ENCODE assay signal across 8 cellular contexts in the genomic region with DNA sequence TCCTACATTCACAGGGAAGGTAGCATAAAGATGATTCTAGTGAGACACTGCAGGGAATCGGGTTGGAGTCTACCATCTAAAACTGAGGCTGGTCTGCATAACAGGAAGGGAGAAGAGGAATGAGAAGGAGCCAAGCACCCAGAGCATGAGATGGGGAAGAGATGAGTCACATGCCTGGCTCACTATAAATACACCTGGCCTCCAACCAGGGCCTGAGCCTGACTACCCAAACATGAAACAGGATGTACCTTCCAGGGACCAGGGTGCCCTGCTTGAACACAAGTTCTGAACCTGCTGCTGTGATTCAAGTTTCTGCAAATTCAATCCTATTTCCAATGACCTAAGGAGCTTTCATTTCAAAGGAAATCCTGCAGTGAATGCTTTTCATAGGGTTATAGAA. TPM values are rescaled to one million over a fixed set of nuclear protein-coding genes. Genes with fewer than 3 reads are reported as not detected.
A peak's percentile ranks its signal among the peaks of the same experiment; 100 is the strongest.
DNase-seq lines count a peak whose midpoint lies in the region; ATAC-seq and TF ChIP-seq lines count a peak whose summit lies in the region.

No MANE protein-coding gene starts in this region.

- DNase-seq in Calu3 = peak; percentile 5
- DNase-seq in IMR-90 = peak; percentile 44
- peak; percentile 38 for DNase-seq in fibroblast of mammary gland (ENCODE audit: low read depth)
- DNase-seq in NCI-H1105 treated with DMSO at 0.1 percent for 48 hours (lab: John Stamatoyannopoulos, UW) = no peak
- no peak for DNase-seq in NCI-H2227 treated with DMSO at 0.1 percent for 48 hours (lab: John Stamatoyannopoulos, UW)
- no peak for DNase-seq in stimulated activated CD4-positive, alpha-beta T cell treated with anti-CD3 and anti-CD28 coated beads, Interleukin-1b, Interleukin-23, amount 100 ng/mL, for 48 hours
- no peak for DNase-seq in stimulated activated CD4-positive, alpha-beta T cell treated with anti-CD3 and anti-CD28 coated beads, Interleukin-12 subunit alpha, Interleukin-12 subunit beta, amount 100 ng/mL, for 4 hours

- peaks cover 4% of the 10 kb centered on the region in 2 experiments; a peak in 2 of 4 replicates for H3K79me1 ChIP-seq in IMR-90 (ENCODE audit: low read depth in 1 of 2, low read length in 2 of 2)

- no peak overlapping the region for H3K4ac ChIP-seq in IMR-90 (ENCODE audit: low read depth, low read length)

- no peak overlapping the region for H3K4me3 Mint-ChIP-seq in Calu3 (ENCODE audit: low read depth, unreplicated experiment)

- H3K36me3 Mint-ChIP-seq in Calu3 (ENCODE audit: insufficient read depth, unreplicated experiment) = no peaks in the 10 kb centered on the region

- H3K14ac ChIP-seq in IMR-90 (replicated peaks; ENCODE audit: low read depth, low read length) = no peak overlapping the region

- H3K9me3 ChIP-seq in IMR-90 (ENCODE audit: control insufficient read depth, insufficient read depth, low read length) = no peaks in the 10 kb centered on the region

- H3K36me3 ChIP-seq in IMR-90 (ENCODE audit: control insufficient read depth, insufficient read depth, low read length) = no peaks in the 10 kb centered on the region

- BruUV-seq in Calu3 (replicated peaks; lab: Mats Ljungman, UMichigan) = no TSS peak
- BruUV-seq in IMR-90 (replicated peaks; lab: Mats Ljungman, UMichigan) = no TSS peak

- no peak overlapping the region for H4K91ac ChIP-seq in IMR-90 (ENCODE audit: insufficient read depth, low read depth, low read length)

- TF ChIP-seq RAD21 in IMR-90 (IDR thresholded peaks at IDR 0.05; ENCODE audit: low read length) = no peak

- H2AK9ac ChIP-seq in IMR-90 (replicated peaks; ENCODE audit: low read depth, low read length, poor library complexity) = no peak overlapping the region

- no CpG with 5 or more reads among the region's 1 CpG for WGBS in IMR-90 (ENCODE audit: extremely low coverage in 2 of 2, insufficient read length in 1 of 2), 2 experiments

- TF ChIP-seq CTCF in Calu3 (IDR thresholded peaks at IDR 0.05; ENCODE audit: unreplicated experiment) = no peak
- TF ChIP-seq CTCF in IMR-90 (conservative IDR thresholded peaks at IDR 0.05; ENCODE audit: low read depth, low read length) = no peak
- no peak for TF ChIP-seq CTCF in fibroblast of mammary gland (conservative IDR thresholded peaks at IDR 0.05; ENCODE audit: control insufficient read depth, insufficient read depth, low read depth, low read length)

- ATAC-seq in GM21381 (IDR thresholded peaks at IDR 0.05; ENCODE audit: unreplicated experiment) (peak; percentile 69), IMR-90 (ENCODE audit: low read depth) (no peak)

- CTCF ChIA-PET in Calu3 (lab: Charles Lee) (no interaction called here), IMR-90 (lab: Yijun Ruan, JAX) (no interaction called here)

- POLR2A ChIA-PET in IMR-90 (lab: Charles Lee; ENCODE audit: unreplicated experiment) = no interaction called here

- H3K27me3 Mint-ChIP-seq in Calu3 (ENCODE audit: unreplicated experiment) = no peaks in the 10 kb centered on the region

- intact Hi-C loops in Calu3 (cut with micrococcal nuclease; ENCODE audit: unreplicated experiment) (no loop called here), IMR-90 (cut with micrococcal nuclease) (no loop called here)

- no peaks in the 10 kb centered on the region; the same call in 1 of the 2 replicates for H3K9me1 ChIP-seq in IMR-90 (ENCODE audit: insufficient read depth, low read length)

- H3K4me3 ChIP-seq in IMR-90 (ENCODE audit: insufficient read depth, low read depth, low read length) (no peak overlapping the region), fibroblast of mammary gland (ENCODE audit: control insufficient read depth, low read depth, low read length) (no peak overlapping the region)

- no peaks in the 10 kb centered on the region for H3K9me3 Mint-ChIP-seq in Calu3 (ENCODE audit: low read depth, unreplicated experiment)

- peaks cover 20% of the 10 kb centered on the region for H3K4me1 Mint-ChIP-seq in Calu3 (ENCODE audit: low read depth, unreplicated experiment)

- H4K20me1 ChIP-seq in IMR-90 (ENCODE audit: insufficient read depth, low read length) = 0 out of 2 replicates have a peak, but pooled peaks cover 4% of the 10 kb centered on the region

- H3K27ac Mint-ChIP-seq in Calu3 (ENCODE audit: unreplicated experiment) = no peak overlapping the region

- no peak overlapping the region for H3K9ac ChIP-seq in IMR-90 (ENCODE audit: low read depth, low read length)

- peaks cover 5% of the 10 kb centered on the region; the same call in 1 of the 2 replicates for H3K4me1 ChIP-seq in IMR-90 (ENCODE audit: control insufficient read depth, insufficient read depth, low read length)

- no peaks in the 10 kb centered on the region for H3K27me3 ChIP-seq in IMR-90 (ENCODE audit: control insufficient read depth, insufficient read depth, low read length)

- no peak overlapping the region for H2BK5ac ChIP-seq in IMR-90 (ENCODE audit: low read depth, low read length, poor library complexity, severe bottlenecking)

- no peak overlapping the region for H3K56ac ChIP-seq in IMR-90 (ENCODE audit: extremely low read depth, insufficient read depth, low read length)

- H2BK20ac ChIP-seq in IMR-90 (ENCODE audit: low read depth, low read length) = no peak overlapping the region

- no peak overlapping the region for H4K5ac ChIP-seq in IMR-90 (ENCODE audit: low read depth, low read length)

- no peak overlapping the region for H3K23ac ChIP-seq in IMR-90 (ENCODE audit: low read depth, low read length)

- TF ChIP-seq POLR2A in IMR-90 (IDR thresholded peaks at IDR 0.05; ENCODE audit: low read depth, low read length) = no peak

- no peak overlapping the region for H3K27ac ChIP-seq in IMR-90 (ENCODE audit: insufficient read depth, low read length)

- dilution Hi-C loops in IMR-90 (cut with HindIII; ENCODE audit: low sequenced_read_pairs, unreplicated experiment) = no loop called here

- H4K8ac ChIP-seq in IMR-90 (ENCODE audit: low read depth in 2 of 2, low read length in 2 of 2) = no peak overlapping the region

- H2AK5ac ChIP-seq in IMR-90 (ENCODE audit: low read depth, low read length) = no peak overlapping the region

- in situ Hi-C loops in IMR-90 (cut with MboI; ENCODE audit: low sequenced_read_pairs) = no loop called here

- H3K18ac ChIP-seq in IMR-90 (ENCODE audit: low read depth, low read length) = no peak overlapping the region

- no peak overlapping the region for H3K4me2 ChIP-seq in IMR-90 (ENCODE audit: low read depth, low read length)

- H2BK15ac ChIP-seq in IMR-90 (ENCODE audit: low read depth, low read length) = no peak overlapping the region

- no peak overlapping the region for H2BK120ac ChIP-seq in IMR-90 (ENCODE audit: low read depth, low read length)

- no peak overlapping the region for H2AFZ ChIP-seq in IMR-90 (replicated peaks; ENCODE audit: low read length, poor library complexity)

TF ChIP-seq in IMR-90, 13 proteins besides CTCF, POLR2A, EP300 and RAD21:
- no peak for TF ChIP-seq MAZ (IDR thresholded peaks at IDR 0.05; ENCODE audit: borderline replicate concordance, low read depth, low read length)
- no peak for TF ChIP-seq MAFK (IDR thresholded peaks at IDR 0.05; ENCODE audit: low read depth, low read length)
- TF ChIP-seq RFX5 (IDR thresholded peaks at IDR 0.05; ENCODE audit: low read depth, low read length) = no peak
- no peak for TF ChIP-seq CHD1 (IDR thresholded peaks at IDR 0.05; ENCODE audit: low read depth, low read length)
- no peak for TF ChIP-seq SMC3 (IDR thresholded peaks at IDR 0.05; ENCODE audit: low read depth, low read length)
- TF ChIP-seq BHLHE40 (IDR thresholded peaks at IDR 0.05; ENCODE audit: low read depth, low read length) = no peak
- TF ChIP-seq NFE2L2 (IDR thresholded peaks at IDR 0.05; ENCODE audit: low read depth, low read length) = no peak
- TF ChIP-seq RCOR1 (IDR thresholded peaks at IDR 0.05; ENCODE audit: insufficient replicate concordance, low read length) = no peak
- TF ChIP-seq MXI1 (IDR thresholded peaks at IDR 0.05; ENCODE audit: borderline replicate concordance, low read depth, low read length) = no peak

RNA-seq across cellular contexts. Expression of a gene that starts 24.9 kb away (rescaled TPM):
- total RNA-seq in Calu3 (2022) = 21.1 and 21.9 TPM in 2 replicates
- total RNA-seq in IMR-90 (2012; rRNA removed) = 17.4 and 20.6 TPM in 2 replicates
- 41.4 and 43.0 TPM in 2 replicates for polyA plus RNA-seq in IMR-90 (2012; rRNA removed)
- polyA plus RNA-seq in IMR-90 (2012; cell fraction: cytosol; rRNA removed) = 49.7 and 67.4 TPM in 2 replicates
- 29.8 and 32.3 TPM in 2 replicates for polyA plus RNA-seq in IMR-90 (2012; cell fraction: nucleus; rRNA removed; ENCODE audit: low replicate concordance)

Comparison
In these comparisons a context has a peak if more than half of its experiments do, and no peak if none do; other contexts are left out.
1. DNase-seq: peak in Calu3 (single experiment), IMR-90 (single experiment) and fibroblast of mammary gland (single experiment); none in NCI-H1105 treated with DMSO at 0.1 percent for 48 hours (single experiment), NCI-H2227 treated with DMSO at 0.1 percent for 48 hours (single experiment), stimulated activated CD4-positive, alpha-beta T cell treated with anti-CD3 and anti-CD28 coated beads, Interleukin-1b, Interleukin-23, amount 100 ng/mL, for 48 hours (single experiment) and stimulated activated CD4-positive, alpha-beta T cell treated with anti-CD3 and anti-CD28 coated beads, Interleukin-12 subunit alpha, Interleukin-12 subunit beta, amount 100 ng/mL, for 4 hours (single experiment).